In genomic region chr13:84443463-84443862, GRCh38 we compare ENCODE assay signal across 20 cellular contexts.
"Had no signal": no experiment of that assay in that cellular context is flagged by ENCODE, and none has a peak within 500 bp of the region (broad histone marks: within the 10 kb centered on the region; RNA-seq: fewer than 3 reads in every experiment).

No MANE protein-coding gene starts in this region.

- H3K4me3 ChIP-seq: esophagus muscularis mucosa, gastroesophageal sphincter, left lung, lower lobe of right lung, spleen, tibial artery, upper lobe of left lung, uterus had no signal

- H3K4me1 ChIP-seq: esophagus muscularis mucosa, gastroesophageal sphincter, left lung, lower lobe of right lung, spleen, tibial artery, upper lobe of left lung, uterus had no signal

- H3K36me3 ChIP-seq: esophagus muscularis mucosa, gastroesophageal sphincter, left lung, lower lobe of right lung, spleen, tibial artery, upper lobe of left lung, uterus had no signal

- ATAC-seq: effector memory CD8-positive, alpha-beta T cell; gastroesophageal sphincter; left lung; lower lobe of right lung; natural killer cell; sciatic nerve; stimulated activated memory B cell treated with anti-CD40 and anti-IgM and Interleukin-4, amounts not matched to agents 10 μg/mL and 1 μg/mL and 100 μg/mL, for 72 hours had no signal

- DNase-seq: effector memory CD8-positive, alpha-beta T cell; foreskin fibroblast; glutamatergic neuron; islet precursor cell; left lung; lower lobe of right lung; natural killer cell; posterior cingulate gyrus; spleen; stimulated activated CD4-positive, alpha-beta T cell treated with anti-CD3 and anti-CD28 coated beads, Interleukin-15, amount 100 ng/mL, for 24 hours; stimulated activated CD4-positive, alpha-beta T cell treated with anti-CD3 and anti-CD28 coated beads, Interleukin-1b, Interleukin-23, amount 100 ng/mL, for 48 hours; stimulated activated CD4-positive, alpha-beta T cell treated with anti-CD3 and anti-CD28 coated beads, Interleukin-4, amount 100 ng/mL, for 24 hours; tibial artery; upper lobe of left lung; uterus had no signal

- H3K27ac ChIP-seq: epithelial cell of prostate, esophagus muscularis mucosa, gastroesophageal sphincter, left lung, lower lobe of right lung, spleen, tibial artery, upper lobe of left lung, uterus had no signal

- H3K27me3 ChIP-seq: esophagus muscularis mucosa, gastroesophageal sphincter, left lung, spleen, tibial artery, upper lobe of left lung, uterus had no signal

- H3K9me3 ChIP-seq: esophagus muscularis mucosa, gastroesophageal sphincter, lower lobe of right lung, tibial artery, upper lobe of left lung, uterus had no signal
